ENCODE assay signal across 35 cellular contexts in genomic region chr12:30046376-30046775, GRCh38.
"Had no signal": no experiment of that assay in that cellular context is flagged by ENCODE, and none has a peak within 500 bp of the region (broad histone marks: within the 10 kb centered on the region; RNA-seq: fewer than 3 reads in every experiment).

No MANE protein-coding gene starts in this region.

- FAIRE-seq: TTC549 had no signal

- H3K36me3 Mint-ChIP-seq: activated naive CD8-positive, alpha-beta T cell treated with anti-CD3 and anti-CD28 coated beads for 36 hours; brain had no signal

- H3K4me1 Mint-ChIP-seq: activated CD4-positive, alpha-beta T cell treated with anti-CD3 and anti-CD28 coated beads, Interleukin-2, amount 10 ng/mL, durations not matched to agents 24 days and 14 days; activated naive CD8-positive, alpha-beta T cell treated with anti-CD3 and anti-CD28 coated beads for 36 hours; activated T-helper 17 cell treated with anti-CD3 and anti-CD28 coated beads, Interleukin-2, amount 50 U/mL, for 72 hours had no signal

- H3K27ac Mint-ChIP-seq: activated CD4-positive, alpha-beta T cell treated with anti-CD3 and anti-CD28 coated beads, Interleukin-2, amount 10 ng/mL, durations not matched to agents 24 days and 14 days; activated CD8-positive, alpha-beta T cell treated with anti-CD3 and anti-CD28 coated beads for 36 hours; activated naive CD8-positive, alpha-beta T cell treated with anti-CD3 and anti-CD28 coated beads for 36 hours; activated T-cell treated with anti-CD3 and anti-CD28 coated beads, Interleukin-2, amount 50 U/mL, for 72 hours; activated T-helper 17 cell treated with anti-CD3 and anti-CD28 coated beads, Interleukin-2, amount 50 U/mL, for 72 hours; brain; T-helper 2 cell treated with Interferon-gamma antibody and Interleukin-4, amounts not matched to agents 5 μg/mL and 100 μg/mL, for 36 hours had no signal

- DNase-seq: activated CD4-positive, alpha-beta T cell treated with anti-CD3 and anti-CD28 coated beads, Interleukin-2, amount 10 ng/mL, durations not matched to agents 24 days and 14 days; activated CD4-positive, alpha-beta T cell treated with anti-CD3 and anti-CD28 coated beads, Interleukin-2, amount 50 U/mL, for 4 hours; activated CD8-positive, alpha-beta T cell treated with anti-CD3 and anti-CD28 coated beads for 36 hours; activated effector memory CD4-positive, alpha-beta T cell treated with anti-CD3 and anti-CD28 coated beads, Interleukin-2, amount 50 U/mL, for 16 hours; activated naive CD4-positive, alpha-beta T cell; activated naive CD4-positive, alpha-beta T cell treated with anti-CD3 and anti-CD28 coated beads, Interleukin-2, amount 50 U/mL, for 16 hours; activated naive CD8-positive, alpha-beta T cell treated with anti-CD3 and anti-CD28 coated beads for 36 hours; activated T-cell treated with anti-CD3 and anti-CD28 coated beads, Interleukin-2, amount 50 U/mL, for 1 hour; activated T-cell treated with anti-CD3 and anti-CD28 coated beads, Interleukin-2, amount 50 U/mL, for 72 hours; amniotic stem cell; aorta; central memory CD4-positive, alpha-beta T cell; Karpas-422; KBM-7; MG63; NCI-H1092; NCI-H1417; NCI-H146; NCI-H187; NCI-H2029 treated with DMSO at 0.1 percent for 48 hours; NCI-H2107; NCI-H2171; NCI-H510A; NCI-H526; NCI-H748 treated with DMSO at 0.1 percent for 48 hours; NK-92 treated with Interleukin-12 subunit alpha and Interleukin-12 subunit beta, amount 100 ng/mL, for 24 hours; PC-3; Peyer's patch; SIG-M5; SW 1271 had no signal

- H3K27me3 Mint-ChIP-seq: activated CD4-positive, alpha-beta T cell treated with anti-CD3 and anti-CD28 coated beads, Interleukin-2, amount 10 ng/mL, durations not matched to agents 24 days and 14 days; activated CD8-positive, alpha-beta T cell treated with anti-CD3 and anti-CD28 coated beads for 36 hours; activated naive CD8-positive, alpha-beta T cell treated with anti-CD3 and anti-CD28 coated beads for 36 hours; activated T-helper 17 cell treated with anti-CD3 and anti-CD28 coated beads, Interleukin-2, amount 50 U/mL, for 72 hours had no signal

- H3K4me3 Mint-ChIP-seq: activated CD4-positive, alpha-beta T cell treated with anti-CD3 and anti-CD28 coated beads, Interleukin-2, amount 10 ng/mL, durations not matched to agents 24 days and 14 days; activated CD8-positive, alpha-beta T cell treated with anti-CD3 and anti-CD28 coated beads for 36 hours; activated naive CD8-positive, alpha-beta T cell treated with anti-CD3 and anti-CD28 coated beads for 36 hours; activated T-cell treated with anti-CD3 and anti-CD28 coated beads, Interleukin-2, amount 50 U/mL, for 72 hours; activated T-helper 17 cell treated with anti-CD3 and anti-CD28 coated beads, Interleukin-2, amount 50 U/mL, for 72 hours; brain; T-helper 2 cell treated with Interferon-gamma antibody and Interleukin-4, amounts not matched to agents 5 μg/mL and 100 μg/mL, for 36 hours had no signal

- H3K4me3 ChIP-seq: MG63, Peyer's patch had no signal

- ATAC-seq: activated CD8-positive, alpha-beta T cell treated with anti-CD3 and anti-CD28 coated beads for 36 hours; activated T-cell treated with anti-CD3 and anti-CD28 coated beads, Interleukin-2, amount 50 U/mL, for 72 hours; activated T-helper 17 cell treated with anti-CD3 and anti-CD28 coated beads, Interleukin-2, amount 50 U/mL, for 72 hours; PC-3; Right ventricle myocardium inferior had no signal

- H3K9me3 ChIP-seq: MG63, Peyer's patch had no signal
